Comparison of ENCODE assay signal across 1 cellular context in the genomic region with DNA sequence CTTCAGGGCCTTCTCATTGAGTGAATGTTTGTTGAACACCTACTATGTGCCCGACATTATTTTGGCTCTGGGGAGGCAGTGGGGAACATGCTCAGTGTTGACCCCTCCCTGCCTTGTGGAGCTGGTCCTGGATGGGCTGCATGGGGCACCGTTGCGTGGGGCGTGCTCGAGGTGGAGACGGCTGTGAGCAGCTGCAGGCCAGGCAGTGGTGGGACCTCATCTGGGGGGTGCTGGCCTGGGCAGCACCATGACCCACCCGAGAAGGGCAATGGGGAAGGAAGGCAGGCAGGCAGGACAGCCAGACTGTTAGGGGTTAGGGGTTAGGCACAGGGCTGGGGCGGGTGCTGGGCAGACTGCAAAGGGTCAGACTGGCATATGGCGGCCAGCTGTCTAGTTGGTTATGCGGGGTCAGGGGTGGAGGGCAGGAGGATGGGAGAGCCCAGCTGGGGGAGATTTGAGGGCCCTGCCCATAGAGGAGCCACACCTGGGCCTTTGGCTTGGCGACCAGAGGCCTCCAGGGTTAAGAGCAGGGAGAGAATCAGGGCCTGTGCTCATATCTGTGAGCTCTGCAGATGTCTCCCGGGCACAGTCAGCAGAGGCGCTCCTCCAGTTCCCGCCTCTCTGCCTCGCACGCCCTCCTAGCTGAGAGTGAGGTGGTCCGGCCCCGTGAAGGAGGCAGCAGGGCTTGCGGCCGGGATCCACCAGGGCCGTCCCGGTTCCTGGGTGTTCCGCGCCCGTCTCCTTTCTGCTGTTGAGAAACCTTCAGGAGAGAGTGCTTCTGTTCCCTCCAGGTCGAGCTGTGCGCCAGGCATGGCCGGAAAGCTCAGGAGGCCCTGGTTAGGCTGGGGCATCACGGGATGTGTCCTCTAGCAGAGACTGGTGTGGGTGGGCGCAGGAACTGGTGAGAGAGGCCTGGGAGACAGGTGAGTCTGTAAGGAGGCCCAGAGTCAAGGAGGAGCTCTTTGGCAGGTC.
TF ChIP-seq lines count a peak whose summit lies in the region.

No MANE protein-coding gene starts in this region.

TF ChIP-seq in endothelial cell of umbilical vein, 7 proteins besides CTCF, POLR2A, EP300 and RAD21:
- TF ChIP-seq EZH2 (IDR thresholded peaks at IDR 0.05; ENCODE audit: borderline replicate concordance, low read depth, low read length, severe bottlenecking) (no peak), FOS (IDR thresholded peaks at IDR 0.05; ENCODE audit: borderline replicate concordance, insufficient read depth, low read length) (no peak), MYC (IDR thresholded peaks at IDR 0.05; ENCODE audit: low read depth, low read length) (no peak), JUN (IDR thresholded peaks at IDR 0.05; ENCODE audit: borderline replicate concordance, insufficient read depth, insufficient read length, low read depth) (no peak), GATA2 (IDR thresholded peaks at IDR 0.05; ENCODE audit: insufficient read depth, insufficient read length, low read depth, low read length) (no peak), POLR2AphosphoS5 (IDR thresholded peaks at IDR 0.05; ENCODE audit: insufficient read depth, low read depth, low read length) (no peak)
- TF ChIP-seq, protein P1, sequence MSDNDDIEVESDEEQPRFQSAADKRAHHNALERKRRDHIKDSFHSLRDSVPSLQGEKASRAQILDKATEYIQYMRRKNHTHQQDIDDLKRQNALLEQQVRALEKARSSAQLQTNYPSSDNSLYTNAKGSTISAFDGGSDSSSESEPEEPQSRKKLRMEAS (IDR thresholded peaks at IDR 0.05; ENCODE audit: insufficient read depth, insufficient read length): no peak
TF ChIP-seq in endothelial cell of umbilical vein: peak in this region for 0.
